9 cellular contexts compared by ENCODE assay signal in genomic region chr11:34696876-34697275, GRCh38.
"Had no signal": no experiment of that assay in that cellular context is flagged by ENCODE, and none has a peak within 500 bp of the region (broad histone marks: within the 10 kb centered on the region; RNA-seq: fewer than 3 reads in every experiment).

No MANE protein-coding gene starts in this region.

- FAIRE-seq: H1, HTR-8/SVneo had no signal

- DNase-seq: GM23248, H9, HCEC 1CT, IMR-90, Karpas-422, KBM-7 had no signal

- H3K4me2 ChIP-seq: KMS-11 had no signal

- H3K4me3 ChIP-seq: GM23248 had no signal

- H3K27ac ChIP-seq: GM23248, KMS-11 had no signal

- H2AFZ ChIP-seq: GM23248 had no signal

- H3K9ac ChIP-seq: GM23248, KMS-11 had no signal

- H3K4me3 Mint-ChIP-seq: H9 had no signal

- H3K27ac Mint-ChIP-seq: H9 had no signal
